1 cellular context compared by ENCODE assay signal in the genomic region with DNA sequence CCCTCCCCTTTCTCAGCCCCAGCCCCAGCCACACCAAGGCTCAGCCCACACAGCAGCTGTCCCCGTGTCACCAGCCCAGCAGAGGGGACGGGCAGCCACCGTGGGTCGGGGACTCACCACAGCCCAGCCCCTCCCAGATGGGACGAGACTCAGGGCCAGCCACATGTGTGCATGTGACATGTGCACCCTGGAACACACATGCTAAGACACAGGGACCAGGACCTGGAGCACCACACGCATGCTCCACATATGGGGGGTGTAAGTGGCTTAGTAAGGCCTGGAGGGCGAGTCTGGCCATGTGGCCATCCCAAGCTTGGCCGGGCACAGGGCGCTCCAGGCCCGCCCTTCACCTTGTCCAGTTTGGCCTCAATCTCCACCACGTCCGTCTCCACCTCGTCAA.
TF ChIP-seq lines count a peak whose summit lies in the region.

No MANE protein-coding gene starts in this region.

TF ChIP-seq in IMR-90, 13 proteins besides CTCF, POLR2A, EP300 and RAD21:
- no peak for TF ChIP-seq SMC3 (IDR thresholded peaks at IDR 0.05; ENCODE audit: low read depth, low read length)
- TF ChIP-seq CHD1 (IDR thresholded peaks at IDR 0.05; ENCODE audit: low read depth, low read length): no peak
- TF ChIP-seq, protein P1, sequence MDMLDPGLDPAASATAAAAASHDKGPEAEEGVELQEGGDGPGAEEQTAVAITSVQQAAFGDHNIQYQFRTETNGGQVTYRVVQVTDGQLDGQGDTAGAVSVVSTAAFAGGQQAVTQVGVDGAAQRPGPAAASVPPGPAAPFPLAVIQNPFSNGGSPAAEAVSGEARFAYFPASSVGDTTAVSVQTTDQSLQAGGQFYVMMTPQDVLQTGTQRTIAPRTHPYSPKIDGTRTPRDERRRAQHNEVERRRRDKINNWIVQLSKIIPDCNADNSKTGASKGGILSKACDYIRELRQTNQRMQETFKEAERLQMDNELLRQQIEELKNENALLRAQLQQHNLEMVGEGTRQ (IDR thresholded peaks at IDR 0.05; ENCODE audit: low read depth, low read length): no peak
- TF ChIP-seq RCOR1 (IDR thresholded peaks at IDR 0.05; ENCODE audit: insufficient replicate concordance, low read length): no peak
- no peak for TF ChIP-seq MAZ (IDR thresholded peaks at IDR 0.05; ENCODE audit: borderline replicate concordance, low read depth, low read length)
- TF ChIP-seq BHLHE40 (IDR thresholded peaks at IDR 0.05; ENCODE audit: low read depth, low read length): no peak
- TF ChIP-seq FOS (IDR thresholded peaks at IDR 0.05; ENCODE audit: low read depth, low read length): no peak
- no peak for TF ChIP-seq NFE2L2 (IDR thresholded peaks at IDR 0.05; ENCODE audit: low read depth, low read length)
- no peak for TF ChIP-seq CEBPB (IDR thresholded peaks at IDR 0.05; ENCODE audit: low read depth, low read length)
- no peak for TF ChIP-seq MXI1 (IDR thresholded peaks at IDR 0.05; ENCODE audit: borderline replicate concordance, low read depth, low read length)
- TF ChIP-seq MAFK (IDR thresholded peaks at IDR 0.05; ENCODE audit: low read depth, low read length): no peak
- TF ChIP-seq RFX5 (IDR thresholded peaks at IDR 0.05; ENCODE audit: low read depth, low read length): no peak
- TF ChIP-seq ELK1 (IDR thresholded peaks at IDR 0.05; ENCODE audit: borderline replicate concordance, low read depth, low read length): no peak
